ENCODE assay signal across 8 cellular contexts in genomic region chr4:55346851-55347255, GRCh38. TPM values are rescaled to one million over a fixed set of nuclear protein-coding genes. Genes with fewer than 3 reads are reported as not detected.
DNase-seq lines count a peak whose midpoint lies in the region; ATAC-seq lines count a peak whose summit lies in the region.

No MANE protein-coding gene starts in this region.

- POLR2A ChIA-PET in activated CD4-positive, alpha-beta memory T cell treated with anti-CD3 and anti-CD28 coated beads for 36 hours (lab: Charles Lee) = interaction anchor here (3.4 kb wide), 1 partner anchor 48 kb away, joined by 10 read pairs; the partner anchor contains the start of gene TMEM165

- no CpG with 5 or more reads among the region's 16 CpGs for WGBS in iPS DF 6.9 (ENCODE audit: insufficient coverage, insufficient read length)

- DNase-seq in activated CD4-positive, alpha-beta T cell treated with anti-CD3 and anti-CD28 coated beads, Interleukin-2, amount 10 ng/mL, durations not matched to agents 24 days and 14 days = no peak
- DNase-seq in activated CD4-positive, alpha-beta T cell treated with anti-CD3 and anti-CD28 coated beads for 1 hour = no peak
- DNase-seq in activated CD4-positive, alpha-beta memory T cell treated with anti-CD3 and anti-CD28 coated beads for 36 hours = no peak
- DNase-seq in iPS DF 6.9 (ENCODE audit: low read depth, low spot score) (no peak), NCI-H774 (lab: John Stamatoyannopoulos, UW) (no peak), NOMO-1 (lab: John Stamatoyannopoulos, UW; ENCODE audit: unreplicated experiment in 2 of 2) (no peak)

- H3K4me3 ChIP-seq in iPS DF 6.9 (ENCODE audit: low read length) = peak overlapping the region; percentile 59; the same call in 1 of the 2 replicates

- no peaks in the 10 kb centered on the region for H3K9me3 ChIP-seq in iPS DF 6.9 (ENCODE audit: control insufficient read depth, insufficient read depth, low read length)

- H3K4me1 ChIP-seq in iPS DF 6.9 (ENCODE audit: control insufficient read depth, insufficient read depth, low read length) = no peaks in the 10 kb centered on the region

- H3K36me3 Mint-ChIP-seq in activated CD4-positive, alpha-beta T cell treated with anti-CD3 and anti-CD28 coated beads, Interleukin-2, amount 10 ng/mL, durations not matched to agents 24 days and 14 days (ENCODE audit: low read depth) = peaks cover 5% of the 10 kb centered on the region
- peaks cover 4% of the 10 kb centered on the region for H3K36me3 Mint-ChIP-seq in activated CD4-positive, alpha-beta memory T cell treated with anti-CD3 and anti-CD28 coated beads for 36 hours
- peaks cover 1% of the 10 kb centered on the region for H3K36me3 Mint-ChIP-seq in stimulated activated memory B cell treated with anti-CD40 and anti-IgM and Interleukin-4, amounts not matched to agents 10 μg/mL and 1 μg/mL and 100 μg/mL, for 72 hours

- H3K4me3 Mint-ChIP-seq in activated CD4-positive, alpha-beta T cell treated with anti-CD3 and anti-CD28 coated beads, Interleukin-2, amount 10 ng/mL, durations not matched to agents 24 days and 14 days = peak overlapping the region; percentile 92
- peak overlapping the region; percentile 82 for H3K4me3 Mint-ChIP-seq in activated CD4-positive, alpha-beta memory T cell treated with anti-CD3 and anti-CD28 coated beads for 36 hours
- peak overlapping the region; percentile 97 for H3K4me3 Mint-ChIP-seq in stimulated activated memory B cell treated with anti-CD40 and anti-IgM and Interleukin-4, amounts not matched to agents 10 μg/mL and 1 μg/mL and 100 μg/mL, for 72 hours

- no peak overlapping the region for H3K27ac ChIP-seq in iPS DF 6.9 (ENCODE audit: low read length)

- intact Hi-C loops in activated CD4-positive, alpha-beta T cell treated with anti-CD3 and anti-CD28 coated beads, Interleukin-2, amount 10 ng/mL, durations not matched to agents 24 days and 14 days (cut with micrococcal nuclease) = loop anchor here (1.0 kb wide), 2 partner anchors 9 to 48 kb away; partner anchors contain the start of gene TMEM165
- intact Hi-C loops in activated CD4-positive, alpha-beta memory T cell treated with anti-CD3 and anti-CD28 coated beads for 36 hours (cut with micrococcal nuclease) = loop anchor here (1.0 to 5.0 kb wide), 7 partner anchors 48 to 601 kb away; partner anchors contain the start of genes CEP135, CLOCK, EXOC1 and TMEM165

- H3K36me3 ChIP-seq in iPS DF 6.9 (ENCODE audit: control insufficient read depth, insufficient read depth, low read length) = no peaks in the 10 kb centered on the region

- no peaks in the 10 kb centered on the region for H3K27me3 Mint-ChIP-seq in activated CD4-positive, alpha-beta T cell treated with anti-CD3 and anti-CD28 coated beads, Interleukin-2, amount 10 ng/mL, durations not matched to agents 24 days and 14 days
- H3K27me3 Mint-ChIP-seq in activated CD4-positive, alpha-beta memory T cell treated with anti-CD3 and anti-CD28 coated beads for 36 hours = no peaks in the 10 kb centered on the region
- no peaks in the 10 kb centered on the region for H3K27me3 Mint-ChIP-seq in stimulated activated memory B cell treated with anti-CD40 and anti-IgM and Interleukin-4, amounts not matched to agents 10 μg/mL and 1 μg/mL and 100 μg/mL, for 72 hours

- no peak for ATAC-seq in stimulated activated memory B cell treated with anti-CD40 and anti-IgM and Interleukin-4, amounts not matched to agents 10 μg/mL and 1 μg/mL and 100 μg/mL, for 72 hours
- no peak for ATAC-seq in HG03432 (IDR thresholded peaks at IDR 0.05; ENCODE audit: unreplicated experiment)

- H3K4me1 Mint-ChIP-seq in activated CD4-positive, alpha-beta T cell treated with anti-CD3 and anti-CD28 coated beads, Interleukin-2, amount 10 ng/mL, durations not matched to agents 24 days and 14 days = peaks cover 23% of the 10 kb centered on the region
- peaks cover 28% of the 10 kb centered on the region for H3K4me1 Mint-ChIP-seq in activated CD4-positive, alpha-beta memory T cell treated with anti-CD3 and anti-CD28 coated beads for 36 hours (ENCODE audit: low read depth)
- peaks cover 21% of the 10 kb centered on the region for H3K4me1 Mint-ChIP-seq in stimulated activated memory B cell treated with anti-CD40 and anti-IgM and Interleukin-4, amounts not matched to agents 10 μg/mL and 1 μg/mL and 100 μg/mL, for 72 hours

- H3K27ac Mint-ChIP-seq in activated CD4-positive, alpha-beta T cell treated with anti-CD3 and anti-CD28 coated beads, Interleukin-2, amount 10 ng/mL, durations not matched to agents 24 days and 14 days = peak overlapping the region; percentile 79
- H3K27ac Mint-ChIP-seq in activated CD4-positive, alpha-beta memory T cell treated with anti-CD3 and anti-CD28 coated beads for 36 hours = peak overlapping the region; percentile 78
- peak overlapping the region; percentile 93 for H3K27ac Mint-ChIP-seq in stimulated activated memory B cell treated with anti-CD40 and anti-IgM and Interleukin-4, amounts not matched to agents 10 μg/mL and 1 μg/mL and 100 μg/mL, for 72 hours

- H3K9me3 Mint-ChIP-seq in activated CD4-positive, alpha-beta T cell treated with anti-CD3 and anti-CD28 coated beads, Interleukin-2, amount 10 ng/mL, durations not matched to agents 24 days and 14 days = no peaks in the 10 kb centered on the region
- H3K9me3 Mint-ChIP-seq in activated CD4-positive, alpha-beta memory T cell treated with anti-CD3 and anti-CD28 coated beads for 36 hours = no peaks in the 10 kb centered on the region
- no peaks in the 10 kb centered on the region for H3K9me3 Mint-ChIP-seq in stimulated activated memory B cell treated with anti-CD40 and anti-IgM and Interleukin-4, amounts not matched to agents 10 μg/mL and 1 μg/mL and 100 μg/mL, for 72 hours

- CTCF ChIA-PET in activated CD4-positive, alpha-beta memory T cell treated with anti-CD3 and anti-CD28 coated beads for 36 hours (lab: Charles Lee) = interaction anchor here (0.7 to 4.2 kb wide), 9 partner anchors 9 to 249 kb away, joined by 3 to 53 read pairs (median 4); partner anchors contain the start of gene TMEM165

- no peaks in the 10 kb centered on the region for H3K27me3 ChIP-seq in iPS DF 6.9 (ENCODE audit: control insufficient read depth, insufficient read depth, low read length)

RNA-seq across cellular contexts. Expression of gene SRD5A3, which starts 0.8 kb away (rescaled TPM):
- total RNA-seq in activated CD4-positive, alpha-beta T cell treated with anti-CD3 and anti-CD28 coated beads, Interleukin-2, amount 10 ng/mL, durations not matched to agents 24 days and 14 days = 26.6 and 27.4 TPM in 2 replicates
- total RNA-seq in activated CD4-positive, alpha-beta memory T cell treated with anti-CD3 and anti-CD28 coated beads for 36 hours = 10 to 100 TPM; 19.2 to 19.7 TPM

RNA-seq across cellular contexts. Expression of gene TMEM165, which starts 48.9 kb away (rescaled TPM):
- 87.2 and 99.1 TPM in 2 replicates for total RNA-seq in activated CD4-positive, alpha-beta T cell treated with anti-CD3 and anti-CD28 coated beads, Interleukin-2, amount 10 ng/mL, durations not matched to agents 24 days and 14 days
- total RNA-seq in activated CD4-positive, alpha-beta memory T cell treated with anti-CD3 and anti-CD28 coated beads for 36 hours = 10 to 100 TPM; 50.4 to 56.8 TPM
